Comparison of ENCODE assay signal across 14 cellular contexts in the genomic region with DNA sequence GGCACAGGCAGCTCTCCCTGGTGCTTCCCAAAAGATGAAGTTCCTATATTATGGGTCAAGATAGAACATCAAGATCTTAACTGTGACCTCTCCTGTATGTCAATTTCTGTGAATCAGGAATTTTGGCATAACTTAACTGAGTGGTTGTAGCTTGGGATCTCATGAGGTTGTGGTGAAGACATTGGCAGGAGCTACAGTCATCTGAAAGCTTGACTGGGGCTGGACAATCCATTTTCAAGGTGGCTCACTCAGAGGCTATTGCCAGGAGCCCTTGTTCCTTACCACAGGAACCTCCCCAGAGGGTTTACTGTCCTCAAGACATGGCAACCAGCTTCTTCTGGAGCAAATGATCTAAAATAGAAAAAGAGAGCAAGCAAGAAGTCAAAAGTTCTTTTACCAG.
DNase-seq lines count a peak whose midpoint lies in the region; ATAC-seq and TF ChIP-seq lines count a peak whose summit lies in the region.
"Had no signal": no experiment of that assay in that cellular context is flagged by ENCODE, and none has a peak within 500 bp of the region (broad histone marks: within the 10 kb centered on the region; RNA-seq: fewer than 3 reads in every experiment).

No MANE protein-coding gene starts in this region.

- TF ChIP-seq POLR2A in IMR-90 (IDR thresholded peaks at IDR 0.05; ENCODE audit: low read depth, low read length): no peak

- ATAC-seq in IMR-90 (ENCODE audit: low read depth): no peak
- no peak for ATAC-seq in activated T-helper 17 cell treated with anti-CD3 and anti-CD28 coated beads, Interleukin-2, amount 50 U/mL, for 72 hours (replicated peaks)
- ATAC-seq in effector memory CD8-positive, alpha-beta T cell (replicated peaks): no peak

- no peaks in the 10 kb centered on the region for H3K27me3 ChIP-seq in IMR-90 (ENCODE audit: control insufficient read depth, insufficient read depth, low read length)
- H3K27me3 ChIP-seq in trophoblast cell (ENCODE audit: insufficient read depth, low read length): no peaks in the 10 kb centered on the region
- H3K27me3 ChIP-seq: BLaER1 had no signal

- no peak overlapping the region for H3K4me3 Mint-ChIP-seq in activated naive CD4-positive, alpha-beta T cell treated with anti-CD3 and anti-CD28 coated beads, Interleukin-2, amount 50 U/mL, for 24 hours
- H3K4me3 Mint-ChIP-seq in activated naive CD4-positive, alpha-beta T cell treated with anti-CD3 and anti-CD28 coated beads, Interleukin-2, amount 10 ng/mL, durations not matched to agents 7 days and 5 days: no peak overlapping the region
- H3K4me3 Mint-ChIP-seq in activated T-helper 17 cell treated with anti-CD3 and anti-CD28 coated beads, Interleukin-2, amount 50 U/mL, for 72 hours: peak overlapping the region; percentile 69
- no peak overlapping the region for H3K4me3 Mint-ChIP-seq in effector memory CD8-positive, alpha-beta T cell

- H2BK5ac ChIP-seq in IMR-90 (ENCODE audit: low read depth, low read length, poor library complexity, severe bottlenecking) (no peak overlapping the region), trophoblast cell (ENCODE audit: low read depth, low read length, poor library complexity) (peak overlapping the region; percentile 55)

- DNase-seq in activated naive CD4-positive, alpha-beta T cell treated with anti-CD3 and anti-CD28 coated beads, Interleukin-2, amount 10 ng/mL, durations not matched to agents 7 days and 5 days: no peak
- DNase-seq in IMR-90: no peak
- no peak for DNase-seq in trophoblast cell
- no peak for DNase-seq in effector memory CD8-positive, alpha-beta T cell
- DNase-seq in GM13976 (ENCODE audit: low spot score): no peak
- DNase-seq: MM.1S, NCI-H1105, NCI-H187 treated with DMSO at 0.1 percent for 48 hours, NCI-H446 treated with DMSO at 0.1 percent for 48 hours, NCI-H774 had no signal

- peak overlapping the region; percentile 52; the same call in 2 of the 3 replicates for H2BK15ac ChIP-seq in IMR-90 (ENCODE audit: low read depth, low read length)

- H3K23ac ChIP-seq in IMR-90 (ENCODE audit: low read depth, low read length) (peak overlapping the region; percentile 4; the same call in 1 of the 2 replicates), trophoblast cell (ENCODE audit: low read length) (no peak overlapping the region)

- no peaks in the 10 kb centered on the region for H3K27me3 Mint-ChIP-seq in activated naive CD4-positive, alpha-beta T cell treated with anti-CD3 and anti-CD28 coated beads, Interleukin-2, amount 50 U/mL, for 24 hours
- no peaks in the 10 kb centered on the region for H3K27me3 Mint-ChIP-seq in activated naive CD4-positive, alpha-beta T cell treated with anti-CD3 and anti-CD28 coated beads, Interleukin-2, amount 10 ng/mL, durations not matched to agents 7 days and 5 days
- peaks cover 10% of the 10 kb centered on the region for H3K27me3 Mint-ChIP-seq in activated T-helper 17 cell treated with anti-CD3 and anti-CD28 coated beads, Interleukin-2, amount 50 U/mL, for 72 hours
- peaks cover 18 to 19% of the 10 kb centered on the region in 2 donors for H3K27me3 Mint-ChIP-seq in effector memory CD8-positive, alpha-beta T cell

- H3K9me3 Mint-ChIP-seq in activated naive CD4-positive, alpha-beta T cell treated with anti-CD3 and anti-CD28 coated beads, Interleukin-2, amount 50 U/mL, for 24 hours: no peaks in the 10 kb centered on the region
- peaks cover 4% of the 10 kb centered on the region for H3K9me3 Mint-ChIP-seq in activated naive CD4-positive, alpha-beta T cell treated with anti-CD3 and anti-CD28 coated beads, Interleukin-2, amount 10 ng/mL, durations not matched to agents 7 days and 5 days
- peaks cover 3% of the 10 kb centered on the region for H3K9me3 Mint-ChIP-seq in activated T-helper 17 cell treated with anti-CD3 and anti-CD28 coated beads, Interleukin-2, amount 50 U/mL, for 72 hours
- peaks cover 0 to 6% of the 10 kb centered on the region in 2 donors for H3K9me3 Mint-ChIP-seq in effector memory CD8-positive, alpha-beta T cell

- H4K91ac ChIP-seq in IMR-90 (ENCODE audit: insufficient read depth, low read depth, low read length) (no peak overlapping the region), trophoblast cell (ENCODE audit: low read depth, low read length) (peak overlapping the region; percentile 95)

- TF ChIP-seq CTCF in IMR-90 (conservative IDR thresholded peaks at IDR 0.05; ENCODE audit: low read depth, low read length) (no peak), GM13976 (IDR thresholded peaks at IDR 0.05; ENCODE audit: borderline replicate concordance, control extremely low read depth, extremely low read depth, insufficient read depth, missing control alignments) (no peak)

- in situ Hi-C loops in IMR-90 (cut with MboI; ENCODE audit: low sequenced_read_pairs): loop anchor here (10.0 to 25.0 kb wide), 2 partner anchors 434 to 1311 kb away; no protein-coding TSS in a partner anchor
- in situ Hi-C loops in GM13976 (cut with MboI; ENCODE audit: low sequenced_read_pairs, unreplicated experiment): no loop called here

- H2BK120ac ChIP-seq in IMR-90 (ENCODE audit: low read depth, low read length) (no peak overlapping the region), trophoblast cell (ENCODE audit: insufficient read depth, low read length, poor library complexity) (peak overlapping the region; percentile 85)

- POLR2A ChIA-PET in IMR-90 (lab: Charles Lee; ENCODE audit: unreplicated experiment): no interaction called here

- H3K9ac ChIP-seq in IMR-90 (ENCODE audit: low read depth, low read length) (no peak overlapping the region), trophoblast cell (ENCODE audit: low read length) (no peak overlapping the region)
- H3K9ac ChIP-seq: BLaER1, KMS-11 had no signal

- H3K4ac ChIP-seq in IMR-90 (ENCODE audit: low read depth, low read length) (no peak overlapping the region; the same call in 1 of the 2 replicates), trophoblast cell (ENCODE audit: low read depth, low read length) (peak overlapping the region; percentile 64)

- H3K4me1 ChIP-seq in IMR-90 (ENCODE audit: control insufficient read depth, insufficient read depth, low read length): peaks cover 9% of the 10 kb centered on the region
- H3K4me1 ChIP-seq in trophoblast cell (ENCODE audit: control insufficient read depth in 1 of 2, insufficient read depth in 2 of 2, low read length in 2 of 2): peaks cover 13 to 20% of the 10 kb centered on the region in 2 experiments
- H3K4me1 ChIP-seq: BLaER1 had no signal

- H3K18ac ChIP-seq in IMR-90 (ENCODE audit: low read depth, low read length) (no peak overlapping the region), trophoblast cell (ENCODE audit: low read length) (peak overlapping the region; percentile 65)

- CTCF ChIA-PET in activated naive CD4-positive, alpha-beta T cell treated with anti-CD3 and anti-CD28 coated beads, Interleukin-2, amount 10 ng/mL, durations not matched to agents 7 days and 5 days (lab: Charles Lee): interaction anchor here (0.9 kb wide), 1 partner anchor 65 kb away, joined by 3 read pairs; no protein-coding TSS in a partner anchor
- CTCF ChIA-PET in IMR-90 (lab: Yijun Ruan, JAX): no interaction called here

- H3K79me1 ChIP-seq in IMR-90 (ENCODE audit: low read depth in 1 of 2, low read length in 2 of 2): no peaks in the 10 kb centered on the region
- H3K79me1 ChIP-seq in trophoblast cell (ENCODE audit: low read length): peaks cover 25% of the 10 kb centered on the region

- peak overlapping the region; percentile 55; the same call in 1 of the 2 replicates for H2BK20ac ChIP-seq in IMR-90 (ENCODE audit: low read depth, low read length)

- no peak overlapping the region for H4K12ac ChIP-seq in trophoblast cell (ENCODE audit: low read depth, low read length)

- H4K8ac ChIP-seq in IMR-90 (ENCODE audit: low read depth in 2 of 2, low read length in 2 of 2): no peak overlapping the region
- peak overlapping the region; percentile 56 for H4K8ac ChIP-seq in trophoblast cell (ENCODE audit: low read depth, low read length)

- H2BK12ac ChIP-seq in trophoblast cell (ENCODE audit: low read length): peak overlapping the region; percentile 88

- no TSS peak for BruUV-seq in IMR-90 (replicated peaks; lab: Mats Ljungman, UMichigan)

- H3K14ac ChIP-seq in IMR-90 (replicated peaks; ENCODE audit: low read depth, low read length): no peak overlapping the region
- H3K14ac ChIP-seq in trophoblast cell (ENCODE audit: low read length): peak overlapping the region; percentile 67

- H2AK5ac ChIP-seq in IMR-90 (ENCODE audit: low read depth, low read length): 0 out of 2 replicates have a peak overlapping the region, but pooled peaks have one; percentile 55
- peak overlapping the region; percentile 88 for H2AK5ac ChIP-seq in trophoblast cell (ENCODE audit: low read length)

- H3K9me3 ChIP-seq in IMR-90 (ENCODE audit: control insufficient read depth, insufficient read depth, low read length) (peaks cover 2% of the 10 kb centered on the region), trophoblast cell (ENCODE audit: insufficient read depth, low read depth, low read length) (peaks cover 5% of the 10 kb centered on the region)
- H3K9me3 ChIP-seq: BLaER1 had no signal

- TF ChIP-seq RAD21 in IMR-90 (IDR thresholded peaks at IDR 0.05; ENCODE audit: low read length): no peak

- H3K79me2 ChIP-seq in trophoblast cell (ENCODE audit: control insufficient read depth, insufficient read depth, low read length, poor library complexity): no peaks in the 10 kb centered on the region

- no peak overlapping the region for H4K5ac ChIP-seq in IMR-90 (ENCODE audit: low read depth, low read length)

- peak overlapping the region; percentile 61 for H3K27ac Mint-ChIP-seq in activated naive CD4-positive, alpha-beta T cell treated with anti-CD3 and anti-CD28 coated beads, Interleukin-2, amount 50 U/mL, for 24 hours
- H3K27ac Mint-ChIP-seq in activated naive CD4-positive, alpha-beta T cell treated with anti-CD3 and anti-CD28 coated beads, Interleukin-2, amount 10 ng/mL, durations not matched to agents 7 days and 5 days: no peak overlapping the region
- peak overlapping the region; percentile 89 for H3K27ac Mint-ChIP-seq in activated T-helper 17 cell treated with anti-CD3 and anti-CD28 coated beads, Interleukin-2, amount 50 U/mL, for 72 hours
- no peak overlapping the region for H3K27ac Mint-ChIP-seq in effector memory CD8-positive, alpha-beta T cell

- no peaks in the 10 kb centered on the region for H4K20me1 ChIP-seq in IMR-90 (ENCODE audit: insufficient read depth, low read length)
- H4K20me1 ChIP-seq: BLaER1 had no signal

- H2AFZ ChIP-seq in IMR-90 (replicated peaks; ENCODE audit: low read length, poor library complexity): no peak overlapping the region
- H2AFZ ChIP-seq in trophoblast cell (ENCODE audit: insufficient read depth, low read length, poor library complexity): no peak overlapping the region

- H3K4me2 ChIP-seq in IMR-90 (ENCODE audit: low read depth, low read length) (no peak overlapping the region), trophoblast cell (ENCODE audit: low read length) (no peak overlapping the region)
- H3K4me2 ChIP-seq: BLaER1, KMS-11 had no signal

- no peak overlapping the region for H3K27ac ChIP-seq in IMR-90 (ENCODE audit: insufficient read depth, low read length)
- peak overlapping the region; percentile 80 for H3K27ac ChIP-seq in trophoblast cell (ENCODE audit: low read depth, low read length)
- H3K27ac ChIP-seq: BLaER1, KMS-11 had no signal

- peak overlapping the region; percentile 66 for H2AK9ac ChIP-seq in IMR-90 (replicated peaks; ENCODE audit: low read depth, low read length, poor library complexity)

- H3K36me3 Mint-ChIP-seq in activated naive CD4-positive, alpha-beta T cell treated with anti-CD3 and anti-CD28 coated beads, Interleukin-2, amount 50 U/mL, for 24 hours: no peaks in the 10 kb centered on the region
- H3K36me3 Mint-ChIP-seq in activated naive CD4-positive, alpha-beta T cell treated with anti-CD3 and anti-CD28 coated beads, Interleukin-2, amount 10 ng/mL, durations not matched to agents 7 days and 5 days: no peaks in the 10 kb centered on the region
- peaks cover 5% of the 10 kb centered on the region for H3K36me3 Mint-ChIP-seq in activated T-helper 17 cell treated with anti-CD3 and anti-CD28 coated beads, Interleukin-2, amount 50 U/mL, for 72 hours (ENCODE audit: low read depth)
- H3K36me3 Mint-ChIP-seq in effector memory CD8-positive, alpha-beta T cell (ENCODE audit: insufficient read depth): peaks cover 4% of the 10 kb centered on the region

- no peaks in the 10 kb centered on the region for H3K9me1 ChIP-seq in IMR-90 (ENCODE audit: insufficient read depth, low read length)

- H3K56ac ChIP-seq in IMR-90 (ENCODE audit: extremely low read depth, insufficient read depth, low read length): no peak overlapping the region

- no peaks in the 10 kb centered on the region for H3K36me3 ChIP-seq in IMR-90 (ENCODE audit: control insufficient read depth, insufficient read depth, low read length)
- H3K36me3 ChIP-seq in trophoblast cell (ENCODE audit: control insufficient read depth in 1 of 2, insufficient read depth in 2 of 2, low read length in 2 of 2): no peaks in the 10 kb centered on the region
- H3K36me3 ChIP-seq: BLaER1 had no signal

- intact Hi-C loops in IMR-90 (cut with micrococcal nuclease): loop anchor here (10.0 kb wide), 2 partner anchors 534 to 654 kb away; partner anchors contain the start of gene SAMD5

- dilution Hi-C loops in IMR-90 (cut with HindIII; ENCODE audit: low sequenced_read_pairs, unreplicated experiment): no loop called here

- peaks cover 3% of the 10 kb centered on the region for H3K4me1 Mint-ChIP-seq in activated naive CD4-positive, alpha-beta T cell treated with anti-CD3 and anti-CD28 coated beads, Interleukin-2, amount 50 U/mL, for 24 hours
- peaks cover 11% of the 10 kb centered on the region for H3K4me1 Mint-ChIP-seq in activated naive CD4-positive, alpha-beta T cell treated with anti-CD3 and anti-CD28 coated beads, Interleukin-2, amount 10 ng/mL, durations not matched to agents 7 days and 5 days
- peaks cover 18% of the 10 kb centered on the region for H3K4me1 Mint-ChIP-seq in activated T-helper 17 cell treated with anti-CD3 and anti-CD28 coated beads, Interleukin-2, amount 50 U/mL, for 72 hours
- H3K4me1 Mint-ChIP-seq in effector memory CD8-positive, alpha-beta T cell (ENCODE audit: low read depth in 2 of 2): peaks cover 0 to 8% of the 10 kb centered on the region in 2 donors

- H3K4me3 ChIP-seq in IMR-90 (ENCODE audit: insufficient read depth, low read depth, low read length) (no peak overlapping the region), trophoblast cell (ENCODE audit: low read depth, low read length) (no peak overlapping the region)
- H3K4me3 ChIP-seq: BLaER1 had no signal

Comparison
In these comparisons a context has a peak if more than half of its experiments do, and no peak if none do; other contexts are left out.
1. H3K27ac Mint-ChIP-seq: peak in activated naive CD4-positive, alpha-beta T cell treated with anti-CD3 and anti-CD28 coated beads, Interleukin-2, amount 50 U/mL, for 24 hours (single experiment) and activated T-helper 17 cell treated with anti-CD3 and anti-CD28 coated beads, Interleukin-2, amount 50 U/mL, for 72 hours (single experiment); none in activated naive CD4-positive, alpha-beta T cell treated with anti-CD3 and anti-CD28 coated beads, Interleukin-2, amount 10 ng/mL, durations not matched to agents 7 days and 5 days (single experiment) and effector memory CD8-positive, alpha-beta T cell (0 of 2).